In the genomic region with DNA sequence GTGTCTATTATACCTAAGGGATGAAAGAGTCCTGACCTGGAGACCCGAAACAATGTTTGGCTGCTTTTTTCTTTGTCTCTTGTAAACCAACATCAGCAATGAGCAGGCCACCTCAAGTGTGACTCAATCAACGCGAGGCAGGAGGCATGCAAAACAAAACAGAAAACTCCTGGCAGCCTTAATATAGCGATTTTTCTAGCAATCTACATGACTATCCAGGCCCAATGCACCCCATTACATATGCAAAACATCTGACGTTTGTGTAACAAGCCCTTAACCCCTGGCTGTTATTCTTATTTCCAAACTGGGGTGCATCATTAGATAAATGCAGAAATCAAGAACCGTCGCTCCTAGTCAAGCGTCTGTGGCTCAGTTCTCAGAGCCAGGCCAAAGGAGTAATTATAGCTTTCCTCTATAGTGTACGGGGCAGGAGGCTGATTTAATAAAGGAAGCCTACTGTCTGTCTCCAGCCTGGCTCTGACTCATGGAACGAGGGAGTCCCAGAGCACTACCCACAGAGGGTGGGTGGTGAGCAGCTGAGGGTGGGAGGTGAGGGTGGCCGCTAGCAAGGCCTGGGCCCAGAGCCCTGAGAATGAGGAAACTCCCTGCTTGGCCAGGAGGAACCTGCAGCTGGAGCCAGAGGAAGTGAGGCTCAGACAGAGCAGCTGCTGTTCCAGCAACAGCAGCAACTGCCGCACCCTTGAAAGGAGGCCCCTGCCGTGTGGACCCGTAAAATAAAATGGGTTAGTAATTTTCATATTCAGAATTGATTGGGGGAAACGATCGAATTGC, we compare ENCODE assay signal across 9 cellular contexts. TPM values are rescaled to one million over a fixed set of nuclear protein-coding genes. Genes with fewer than 3 reads are reported as not detected.
DNase-seq lines count a peak whose midpoint lies in the region; ATAC-seq lines count a peak whose summit lies in the region.
"Had no signal": no experiment of that assay in that cellular context is flagged by ENCODE, and none has a peak within 500 bp of the region (broad histone marks: within the 10 kb centered on the region; RNA-seq: fewer than 3 reads in every experiment).

No MANE protein-coding gene starts in this region.

- H3K4me2 ChIP-seq in mesenchymal stem cell (ENCODE audit: low read length, poor library complexity, severe bottlenecking) = peak overlapping the region; percentile 45

- H3K27ac ChIP-seq in effector memory CD4-positive, alpha-beta T cell (ENCODE audit: insufficient read depth, low read length, poor library complexity, severe bottlenecking) = peak overlapping the region; percentile 59
- H3K27ac ChIP-seq in mesenchymal stem cell (ENCODE audit: low read length, poor library complexity, severe bottlenecking) = peak overlapping the region; percentile 98

- H2AK5ac ChIP-seq in mesenchymal stem cell (ENCODE audit: low read length, severe bottlenecking) = peak overlapping the region; percentile 41

- peak; percentile 49 for ATAC-seq in GM18508 (IDR thresholded peaks at IDR 0.05; ENCODE audit: insufficient read depth, unreplicated experiment)
- ATAC-seq in HG02973 (IDR thresholded peaks at IDR 0.05; ENCODE audit: unreplicated experiment) = peak; percentile 60

- H3K23ac ChIP-seq in mesenchymal stem cell (ENCODE audit: low read length in 2 of 2) = no peak overlapping the region

- 19% methylated on average over 16 of the region's 16 CpGs for WGBS in mesenchymal stem cell

- H2AFZ ChIP-seq in mesenchymal stem cell (ENCODE audit: low read depth, low read length) = no peak overlapping the region

- H3K18ac ChIP-seq in mesenchymal stem cell (ENCODE audit: low read depth in 1 of 2, low read length in 2 of 2) = peak overlapping the region; percentile 41 to 85

- H3K9me3 ChIP-seq in effector memory CD4-positive, alpha-beta T cell (ENCODE audit: control insufficient read depth, low read length) = no peaks in the 10 kb centered on the region
- no peaks in the 10 kb centered on the region for H3K9me3 ChIP-seq in mesenchymal stem cell (ENCODE audit: control insufficient read depth, low read length)
- H3K9me3 ChIP-seq: HAP-1 had no signal

- H3K9ac ChIP-seq in mesenchymal stem cell (ENCODE audit: low read length) = peak overlapping the region; percentile 85

- H3K14ac ChIP-seq in mesenchymal stem cell (ENCODE audit: low read length in 2 of 2) = no peak overlapping the region

- H2BK5ac ChIP-seq in mesenchymal stem cell (ENCODE audit: low read depth, low read length, poor library complexity, severe bottlenecking) = peak overlapping the region; percentile 85

- peak overlapping the region; percentile 54 for H2BK120ac ChIP-seq in mesenchymal stem cell (ENCODE audit: low read depth, low read length)

- H4K8ac ChIP-seq in mesenchymal stem cell (ENCODE audit: low read length) = peak overlapping the region; percentile 27

- peak overlapping the region; percentile 20 for H4K91ac ChIP-seq in mesenchymal stem cell (ENCODE audit: low read length)

- no peak overlapping the region for H2BK15ac ChIP-seq in mesenchymal stem cell (ENCODE audit: low read depth, poor library complexity, severe bottlenecking)

- H3K4me3 ChIP-seq in effector memory CD4-positive, alpha-beta T cell (ENCODE audit: insufficient read depth, low read depth, low read length, poor library complexity, severe bottlenecking) = peak overlapping the region; percentile 44
- peak overlapping the region in 1 of 2 experiments; percentile 75 for H3K4me3 ChIP-seq in mesenchymal stem cell (ENCODE audit: insufficient read depth in 1 of 2, low read depth in 1 of 2, low read length in 2 of 2)

- no peaks in the 10 kb centered on the region for H3K27me3 ChIP-seq in effector memory CD4-positive, alpha-beta T cell (replicated peaks; ENCODE audit: control insufficient read depth, insufficient read depth, low read length, poor library complexity, severe bottlenecking)
- no peaks in the 10 kb centered on the region for H3K27me3 ChIP-seq in mesenchymal stem cell (ENCODE audit: control insufficient read depth in 1 of 2, insufficient read depth in 1 of 2, low read length in 2 of 2)

- peak overlapping the region; percentile 7 to 11 for H2BK12ac ChIP-seq in mesenchymal stem cell (ENCODE audit: low read length in 2 of 2)

- H3K4ac ChIP-seq in mesenchymal stem cell (ENCODE audit: low read depth in 1 of 2, low read length in 2 of 2) = peak overlapping the region; percentile 46 to 77

- peaks cover 17% of the 10 kb centered on the region for H3K79me1 ChIP-seq in mesenchymal stem cell (replicated peaks; ENCODE audit: low read length, poor library complexity, severe bottlenecking)

- H3K36me3 ChIP-seq in effector memory CD4-positive, alpha-beta T cell (ENCODE audit: control insufficient read depth, insufficient read depth, low read length) = no peaks in the 10 kb centered on the region
- no peaks in the 10 kb centered on the region for H3K36me3 ChIP-seq in mesenchymal stem cell (ENCODE audit: control insufficient read depth in 1 of 2, insufficient read depth in 2 of 2, low read depth in 1 of 2, low read length in 2 of 2)
- H3K36me3 ChIP-seq: HAP-1 had no signal

- peaks cover 9% of the 10 kb centered on the region for H3K4me1 ChIP-seq in effector memory CD4-positive, alpha-beta T cell (ENCODE audit: control insufficient read depth, insufficient read depth, low read length, poor library complexity, severe bottlenecking)
- peaks cover 17% of the 10 kb centered on the region for H3K4me1 ChIP-seq in mesenchymal stem cell (ENCODE audit: control insufficient read depth, insufficient read depth, low read depth, low read length)

- peak; percentile 90 for DNase-seq in A172 (ENCODE audit: low spot score)
- peak; percentile 57 for DNase-seq in NCI-H2227 (lab: John Stamatoyannopoulos, UW; ENCODE audit: unreplicated experiment)
- DNase-seq in activated CD4-positive, alpha-beta T cell treated with anti-CD3 and anti-CD28 coated beads, Interleukin-2, amount 50 U/mL, for 1 hour = peak; percentile 25
- DNase-seq in effector memory CD4-positive, alpha-beta T cell = peak; percentile 38 to 66 (median 55)
- peak; percentile 96 for DNase-seq in mesenchymal stem cell
- peak; percentile 53 for DNase-seq in stimulated activated CD8-positive, alpha-beta memory T cell treated with anti-CD3 and anti-CD28 coated beads, Interleukin-4, amount 100 ng/mL, for 48 hours

RNA-seq across cellular contexts. Expression of a gene that starts 43.9 kb away (rescaled TPM):
- 28.8 and 35.5 TPM in 2 replicates for total RNA-seq in A172 (2014; rRNA removed; shearing (Covaris generic))
- polyA plus RNA-seq in mesenchymal stem cell (2013, experiment 1 of 2) = 20.1 TPM
- 23.7 TPM for polyA plus RNA-seq in mesenchymal stem cell (2013, experiment 2 of 2)

RNA-seq across cellular contexts. Expression of a gene that starts 46.0 kb away (rescaled TPM):
- total RNA-seq in A172 (2014; rRNA removed; shearing (Covaris generic)) = 1.0 and 1.6 TPM in 2 replicates
- polyA plus RNA-seq in mesenchymal stem cell (2013, experiment 1 of 2) = 1.2 TPM
- 1.00 TPM for polyA plus RNA-seq in mesenchymal stem cell (2013, experiment 2 of 2)

Comparison
In these comparisons a context has a peak if more than half of its experiments do, and no peak if none do; other contexts are left out.
1. DNase-seq: peak in every context shown above with its lines; median percentile 96 in mesenchymal stem cell; 90 in A172; 57 in NCI-H2227; 55 in effector memory CD4-positive, alpha-beta T cell; 53 in stimulated activated CD8-positive, alpha-beta memory T cell treated with anti-CD3 and anti-CD28 coated beads, Interleukin-4, amount 100 ng/mL, for 48 hours; 25 in activated CD4-positive, alpha-beta T cell treated with anti-CD3 and anti-CD28 coated beads, Interleukin-2, amount 50 U/mL, for 1 hour.